1 cellular context compared by ENCODE assay signal in genomic region chr1:228379666-228380065, GRCh38.
TF ChIP-seq lines count a peak whose summit lies in the region.

No MANE protein-coding gene starts in this region.

TF ChIP-seq in H1, 55 proteins besides CTCF, POLR2A, EP300 and RAD21:
- TF ChIP-seq SP1 (IDR thresholded peaks at IDR 0.05; ENCODE audit: low read depth, low read length) (no peak), GTF2F1 (IDR thresholded peaks at IDR 0.05; ENCODE audit: borderline replicate concordance, low read depth, low read length) (no peak), TEAD4 (IDR thresholded peaks at IDR 0.05; ENCODE audit: low read depth, low read length) (no peak), MAFK (IDR thresholded peaks at IDR 0.05; ENCODE audit: low read depth, low read length) (no peak), SAP30 (IDR thresholded peaks at IDR 0.05; ENCODE audit: insufficient read depth, insufficient replicate concordance, low read length) (no peak), HDAC2 (IDR thresholded peaks at IDR 0.05; ENCODE audit: borderline replicate concordance in 1 of 2, low read depth in 2 of 2, low read length in 2 of 2) (no peak), TCF12 (IDR thresholded peaks at IDR 0.05; ENCODE audit: low read depth, low read length) (no peak), JUND (IDR thresholded peaks at IDR 0.05; ENCODE audit: low read length) (no peak), GABPA (IDR thresholded peaks at IDR 0.05; ENCODE audit: borderline replicate concordance, insufficient read depth, low read length) (no peak), KDM1A (IDR thresholded peaks at IDR 0.05; ENCODE audit: borderline replicate concordance, low read length) (no peak), FOSL1 (IDR thresholded peaks at IDR 0.05; ENCODE audit: insufficient read depth, low read depth, low read length) (no peak), CHD7 (IDR thresholded peaks at IDR 0.05; ENCODE audit: insufficient replicate concordance, low read length) (no peak), CBX5 (IDR thresholded peaks at IDR 0.05; ENCODE audit: low read depth, low read length) (no peak), TAF7 (optimal IDR thresholded peaks at IDR 0.05; ENCODE audit: borderline replicate concordance, low read depth, low read length) (no peak)
TF ChIP-seq in H1: peak in this region for 0.
